14 cellular contexts compared by ENCODE assay signal in genomic region chr1:79152-79551, GRCh38. TPM values are rescaled to one million over a fixed set of nuclear protein-coding genes. Genes with fewer than 3 reads are reported as not detected.
"Had no signal": no experiment of that assay in that cellular context is flagged by ENCODE, and none has a peak within 500 bp of the region (broad histone marks: within the 10 kb centered on the region; RNA-seq: fewer than 3 reads in every experiment).

No MANE protein-coding gene starts in this region.

RNA-seq across cellular contexts. Expression of gene OR4F5, which starts 13.9 kb away (rescaled TPM):
- total RNA-seq: stomach, subcutaneous adipose tissue, suprapubic skin, temporal lobe, testis, thoracic aorta, thyroid gland, tibial nerve, upper lobe of left lung, ureter, urinary bladder, uterus, vagina had no signal
- polyA plus RNA-seq: stomach, thymus, urinary bladder had no signal
